ENCODE assay signal across 8 cellular contexts in genomic region chr4:7295917-7296660, GRCh38.
DNase-seq lines count a peak whose midpoint lies in the region; ATAC-seq and TF ChIP-seq lines count a peak whose summit lies in the region.

No MANE protein-coding gene starts in this region.

- no peak overlapping the region for H3K4me3 ChIP-seq in breast epithelium

- no peak for TF ChIP-seq POLR2A in breast epithelium (IDR thresholded peaks at IDR 0.05)

- peak in 2 of 3 donors; percentile 39 to 45 for TF ChIP-seq CTCF in breast epithelium (IDR thresholded peaks at IDR 0.05)

- no peak overlapping the region for H3K27ac ChIP-seq in breast epithelium

- DNase-seq in AG20443 (ENCODE audit: low spot score): peak; percentile 81
- DNase-seq in HT-29 (ENCODE audit: low spot score): peak; percentile 6
- no peak for DNase-seq in breast epithelium (ENCODE audit: low spot score in 2 of 2)
- DNase-seq in lung microvascular endothelial cell (ENCODE audit: low read depth in 2 of 2): peak; percentile 31
- DNase-seq in SHP77 (lab: John Stamatoyannopoulos, UW): no peak
- DNase-seq in stimulated activated naive CD4-positive, alpha-beta T cell treated with Interleukin-2 at 50 U/mL for 16 hours (lab: John Stamatoyannopoulos, UW): no peak

- no peaks in the 10 kb centered on the region for H3K4me1 ChIP-seq in breast epithelium

- H3K27me3 ChIP-seq in breast epithelium: peaks cover 0 to 4% of the 10 kb centered on the region in 2 donors

- H3K36me3 ChIP-seq in breast epithelium: no peaks in the 10 kb centered on the region

- no peaks in the 10 kb centered on the region for H3K9me3 ChIP-seq in breast epithelium

- ATAC-seq in GM18519 (IDR thresholded peaks at IDR 0.05; ENCODE audit: low FRiP score, unreplicated experiment) (no peak), HG02571 (IDR thresholded peaks at IDR 0.05; ENCODE audit: unreplicated experiment) (no peak)

- intact Hi-C loops in breast epithelium (cut with DNase I; ENCODE audit: low total_unique reads): no loop called here

Comparison
In these comparisons a context has a peak if more than half of its experiments do, and no peak if none do; other contexts are left out.
1. DNase-seq: peak in AG20443 (single experiment), HT-29 (single experiment) and lung microvascular endothelial cell (2 of 2); none in breast epithelium (0 of 2), SHP77 (0 of 2) and stimulated activated naive CD4-positive, alpha-beta T cell treated with Interleukin-2 at 50 U/mL for 16 hours (single experiment).